ENCODE assay signal across 8 cellular contexts in the genomic region with DNA sequence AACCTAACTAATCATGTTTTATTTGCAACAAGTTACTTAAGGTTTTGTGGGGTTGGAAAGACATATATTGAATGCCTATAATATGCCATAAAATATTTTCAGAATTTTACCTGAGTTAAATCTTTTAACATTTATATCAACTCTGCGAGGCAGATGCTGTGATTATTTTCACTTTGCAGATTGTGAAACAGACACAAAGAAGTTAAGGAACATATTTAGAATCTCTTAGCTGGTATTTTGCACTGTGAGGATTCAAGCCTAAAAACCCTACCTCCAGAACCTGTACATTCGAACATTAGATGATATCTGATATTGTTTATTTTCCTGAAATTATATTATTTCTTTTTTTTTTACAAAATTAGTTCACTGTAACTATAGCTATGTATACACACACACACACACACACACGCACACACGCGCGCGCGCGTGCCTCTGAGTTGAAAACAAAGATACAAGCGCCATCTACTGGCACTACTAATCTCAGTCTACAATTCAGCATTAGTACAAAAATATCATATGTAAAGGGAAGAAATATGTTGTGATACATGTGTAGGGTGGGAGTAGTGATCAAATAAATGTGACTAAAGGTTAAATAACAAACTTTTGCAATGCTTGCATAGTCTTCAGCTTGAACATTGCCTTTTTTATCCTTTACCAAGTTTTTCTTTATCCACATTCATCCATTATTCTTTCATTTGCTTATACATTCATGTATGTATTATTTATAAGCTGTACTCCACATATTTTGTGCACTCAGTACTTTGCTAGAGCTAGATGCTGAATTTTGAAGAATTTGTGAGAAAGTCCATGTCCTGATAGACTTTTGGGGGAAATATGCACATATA.
A peak's percentile ranks its signal among the peaks of the same experiment; 100 is the strongest.
DNase-seq lines count a peak whose midpoint lies in the region; ATAC-seq and TF ChIP-seq lines count a peak whose summit lies in the region.

No MANE protein-coding gene starts in this region.

- no peaks in the 10 kb centered on the region for H3K36me3 Mint-ChIP-seq in CD4-positive, alpha-beta memory T cell
- H3K36me3 Mint-ChIP-seq in endothelial cell (ENCODE audit: low read depth, unreplicated experiment) = no peaks in the 10 kb centered on the region
- H3K36me3 Mint-ChIP-seq in naive B cell = no peaks in the 10 kb centered on the region
- no peaks in the 10 kb centered on the region for H3K36me3 Mint-ChIP-seq in stimulated activated effector memory CD8-positive, alpha-beta T cell treated with anti-CD3 and anti-CD28 coated beads, Interleukin-12 subunit alpha, Interleukin-12 subunit beta, amount 100 ng/mL, for 72 hours

- H3K27me3 Mint-ChIP-seq in CD4-positive, alpha-beta memory T cell = peaks cover 1 to 2% of the 10 kb centered on the region in 2 donors
- H3K27me3 Mint-ChIP-seq in endothelial cell (ENCODE audit: unreplicated experiment) (no peaks in the 10 kb centered on the region), naive B cell (no peaks in the 10 kb centered on the region)

- H3K36me3 ChIP-seq in CD4-positive, alpha-beta memory T cell (ENCODE audit: insufficient read depth, low read length) = no peaks in the 10 kb centered on the region

- no peak overlapping the region for H3K4me3 ChIP-seq in CD4-positive, alpha-beta memory T cell (ENCODE audit: low read length in 2 of 2)

- H3K9me3 ChIP-seq in CD4-positive, alpha-beta memory T cell (ENCODE audit: control insufficient read depth in 1 of 2, low read length in 2 of 2) = no peaks in the 10 kb centered on the region

- POLR2A ChIA-PET in CD4-positive, alpha-beta memory T cell (lab: Charles Lee; ENCODE audit: partially characterized antibody) = no interaction called here

- DNase-seq in CD4-positive, alpha-beta memory T cell = peak; percentile 52 to 73 (median 54)
- DNase-seq in NOMO-1 treated with dmso at 0.1 percent for 144 hours (lab: John Stamatoyannopoulos, UW; ENCODE audit: unreplicated experiment) (peak; percentile 3), endothelial cell (ENCODE audit: low spot score) (peak; percentile 61), naive B cell (peak; percentile 24)
- peak; percentile 75 for DNase-seq in activated CD8-positive, alpha-beta memory T cell treated with anti-CD3 and anti-CD28 coated beads, Interleukin-2, amount 50 U/mL, for 48 hours
- DNase-seq in stimulated activated effector memory CD8-positive, alpha-beta T cell treated with anti-CD3 and anti-CD28 coated beads, Interleukin-12 subunit alpha, Interleukin-12 subunit beta, amount 100 ng/mL, for 72 hours (ENCODE audit: low spot score in 2 of 2) = peak; percentile 28 to 62

- intact Hi-C loops in CD4-positive, alpha-beta memory T cell (cut with micrococcal nuclease) = loop anchor here (5.0 kb wide), 1 partner anchor 1987 kb away; no protein-coding TSS in a partner anchor

- H3K9me3 Mint-ChIP-seq in CD4-positive, alpha-beta memory T cell = peaks cover 0 to 3% (median 0%) of the 10 kb centered on the region in 8 donors
- H3K9me3 Mint-ChIP-seq in endothelial cell (ENCODE audit: unreplicated experiment) = no peaks in the 10 kb centered on the region
- H3K9me3 Mint-ChIP-seq in naive B cell = peaks cover 0 to 2% (median 0%) of the 10 kb centered on the region in 7 donors
- H3K9me3 Mint-ChIP-seq in stimulated activated effector memory CD8-positive, alpha-beta T cell treated with anti-CD3 and anti-CD28 coated beads, Interleukin-12 subunit alpha, Interleukin-12 subunit beta, amount 100 ng/mL, for 72 hours = no peaks in the 10 kb centered on the region

- ATAC-seq in GM19452 (IDR thresholded peaks at IDR 0.05; ENCODE audit: unreplicated experiment) = peak; percentile 87
- peak; percentile 85 for ATAC-seq in HG03565 (IDR thresholded peaks at IDR 0.05; ENCODE audit: unreplicated experiment)
- peak; percentile 53 to 67 for ATAC-seq in naive B cell (ENCODE audit: low read depth in 2 of 2)
- peak; percentile 71 for ATAC-seq in stimulated activated effector memory CD8-positive, alpha-beta T cell treated with anti-CD3 and anti-CD28 coated beads, Interleukin-12 subunit alpha, Interleukin-12 subunit beta, amount 100 ng/mL, for 72 hours

- peak overlapping the region in 7 of 8 donors; percentile 37 to 73 (median 65) for H3K4me3 Mint-ChIP-seq in CD4-positive, alpha-beta memory T cell
- H3K4me3 Mint-ChIP-seq in endothelial cell (ENCODE audit: unreplicated experiment) = no peak overlapping the region
- peak overlapping the region in 2 of 8 donors; percentile 16 to 41 for H3K4me3 Mint-ChIP-seq in naive B cell
- peak overlapping the region; percentile 48 for H3K4me3 Mint-ChIP-seq in stimulated activated effector memory CD8-positive, alpha-beta T cell treated with anti-CD3 and anti-CD28 coated beads, Interleukin-12 subunit alpha, Interleukin-12 subunit beta, amount 100 ng/mL, for 72 hours

- CTCF ChIA-PET in CD4-positive, alpha-beta memory T cell (lab: Charles Lee; ENCODE audit: partially characterized antibody) = interaction anchor here (0.5 to 2.1 kb wide), 15 partner anchors 9 to 1133 kb away, joined by 3 to 7 read pairs (median 4); no protein-coding TSS in a partner anchor

- no peak overlapping the region for H3K27ac ChIP-seq in CD4-positive, alpha-beta memory T cell (ENCODE audit: low read depth, low read length)

- H3K27ac Mint-ChIP-seq in CD4-positive, alpha-beta memory T cell = peak overlapping the region in 1 of 7 donors; percentile 18
- H3K27ac Mint-ChIP-seq in endothelial cell (ENCODE audit: unreplicated experiment) (no peak overlapping the region), naive B cell (no peak overlapping the region)
- no peak overlapping the region for H3K27ac Mint-ChIP-seq in stimulated activated effector memory CD8-positive, alpha-beta T cell treated with anti-CD3 and anti-CD28 coated beads, Interleukin-12 subunit alpha, Interleukin-12 subunit beta, amount 100 ng/mL, for 72 hours

- H3K4me1 ChIP-seq in CD4-positive, alpha-beta memory T cell (ENCODE audit: insufficient read depth, low read length) = peaks cover 7% of the 10 kb centered on the region

- TF ChIP-seq CTCF in endothelial cell (IDR thresholded peaks at IDR 0.05; ENCODE audit: unreplicated experiment) = peak; percentile 58

- H3K4me1 Mint-ChIP-seq in CD4-positive, alpha-beta memory T cell = peaks cover 0 to 5% (median under 1%) of the 10 kb centered on the region in 4 donors
- H3K4me1 Mint-ChIP-seq in endothelial cell (ENCODE audit: unreplicated experiment) (no peaks in the 10 kb centered on the region), naive B cell (peaks cover 0 to 5% (median 5%) of the 10 kb centered on the region in 3 donors)
- peaks cover 7% of the 10 kb centered on the region for H3K4me1 Mint-ChIP-seq in stimulated activated effector memory CD8-positive, alpha-beta T cell treated with anti-CD3 and anti-CD28 coated beads, Interleukin-12 subunit alpha, Interleukin-12 subunit beta, amount 100 ng/mL, for 72 hours

- H3K27me3 ChIP-seq in CD4-positive, alpha-beta memory T cell (ENCODE audit: insufficient read depth, low read length) = no peaks in the 10 kb centered on the region

Comparison
In these comparisons a context has a peak if more than half of its experiments do, and no peak if none do; other contexts are left out.
1. DNase-seq: peak in every context shown above with its lines; median percentile 75 in activated CD8-positive, alpha-beta memory T cell treated with anti-CD3 and anti-CD28 coated beads, Interleukin-2, amount 50 U/mL, for 48 hours; 61 in endothelial cell; 54 in CD4-positive, alpha-beta memory T cell; 45 in stimulated activated effector memory CD8-positive, alpha-beta T cell treated with anti-CD3 and anti-CD28 coated beads, Interleukin-12 subunit alpha, Interleukin-12 subunit beta, amount 100 ng/mL, for 72 hours; 24 in naive B cell; 3 in NOMO-1 treated with dmso at 0.1 percent for 144 hours.